Comparison of ENCODE assay signal across 10 cellular contexts in the genomic region with DNA sequence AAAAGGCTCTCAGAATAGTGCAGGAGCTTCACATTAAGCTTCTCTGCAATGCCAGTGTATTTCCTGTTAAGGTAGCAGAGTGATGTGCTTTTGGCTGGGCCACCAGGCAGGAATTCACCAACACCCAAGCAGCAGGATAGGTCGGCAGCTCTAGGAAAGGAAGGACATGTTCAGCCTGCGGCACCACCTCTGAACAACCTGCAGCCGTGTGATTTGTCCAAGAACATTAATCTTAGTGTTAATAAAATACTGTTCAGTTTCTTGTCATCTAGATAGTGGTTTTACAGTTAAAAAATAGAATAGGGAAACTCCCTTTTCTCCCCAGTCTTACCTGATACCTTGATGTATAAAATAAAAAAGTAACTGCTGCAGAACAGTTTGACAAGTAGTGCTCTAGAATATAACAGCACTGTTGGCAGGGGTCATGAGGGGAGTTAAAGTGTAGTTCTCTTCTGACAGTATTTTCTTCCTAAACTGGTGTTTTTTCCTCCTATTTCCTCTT. TPM values are rescaled to one million over a fixed set of nuclear protein-coding genes. Genes with fewer than 3 reads are reported as not detected.
DNase-seq lines count a peak whose midpoint lies in the region; ATAC-seq and TF ChIP-seq lines count a peak whose summit lies in the region.
"Had no signal": no experiment of that assay in that cellular context is flagged by ENCODE, and none has a peak within 500 bp of the region (broad histone marks: within the 10 kb centered on the region; RNA-seq: fewer than 3 reads in every experiment).

No MANE protein-coding gene starts in this region.

- no peaks in the 10 kb centered on the region for H3K27me3 ChIP-seq in left lung

- H3K36me3 ChIP-seq in left lung = no peaks in the 10 kb centered on the region

- H3K36me3 Mint-ChIP-seq in T-cell = peaks cover 27% of the 10 kb centered on the region

- H3K9me3 Mint-ChIP-seq in T-cell = no peaks in the 10 kb centered on the region

- TF ChIP-seq CTCF in left lung (IDR thresholded peaks at IDR 0.05) = no peak

- CTCF ChIA-PET in T-cell (lab: Charles Lee) = no interaction called here

- H3K4me3 ChIP-seq in left lung = no peak overlapping the region

- ATAC-seq in GM18502 (IDR thresholded peaks at IDR 0.05; ENCODE audit: poor library complexity, unreplicated experiment) = peak; percentile 51
- ATAC-seq in GM21447 (IDR thresholded peaks at IDR 0.05; ENCODE audit: unreplicated experiment) = peak; percentile 54
- ATAC-seq in T-cell (replicated peaks in 1 of 4) = peak in 2 of 4 experiments; percentile 69 to 75
- ATAC-seq in left lobe of liver = no peak
- no peak for ATAC-seq in left lung

- peaks cover 86 to 90% (median 87%) of the 10 kb centered on the region in 3 donors for H3K4me1 Mint-ChIP-seq in T-cell

- H3K9me3 ChIP-seq in left lung = no peaks in the 10 kb centered on the region

- no peak overlapping the region for H3K27ac ChIP-seq in left lung

- intact Hi-C loops in left lung (cut with DNase I) = no loop called here

- no peaks in the 10 kb centered on the region for H3K27me3 Mint-ChIP-seq in T-cell

- DNase-seq in T-cell = no peak
- DNase-seq in kidney tubule cell (ENCODE audit: low spot score) = peak; percentile 33
- no peak for DNase-seq in hippocampal formation (lab: John Stamatoyannopoulos, UW)
- DNase-seq in GM03348 (ENCODE audit: low spot score) = no peak
- no peak for DNase-seq in left lobe of liver (ENCODE audit: low spot score)
- DNase-seq in left lung = no peak
- DNase-seq: Karpas-422, small intestine had no signal

- peak overlapping the region in 1 of 3 donors; percentile 34 for H3K4me3 Mint-ChIP-seq in T-cell

- POLR2A ChIA-PET in T-cell (lab: Charles Lee) = interaction anchor here in 1 of 2 donors (0.6 to 0.9 kb wide), 2 partner anchors 8 to 36 kb away, joined by 3 read pairs; no protein-coding TSS in a partner anchor

- H3K4me1 ChIP-seq in left lung = peaks cover 0 to 31% of the 10 kb centered on the region in 2 donors

- peak overlapping the region; percentile 9 to 11 for H3K27ac Mint-ChIP-seq in T-cell

RNA-seq across cellular contexts. Expression of gene ZNF292, which starts 18.8 kb away (rescaled TPM):
- total RNA-seq in T-cell (10 to 100 TPM; 57.7 to 81.5 (median 66.1) TPM), left lobe of liver (12.9 TPM), left lung (10 to 100 TPM; 25.2 to 29.1 TPM)

Comparison
In these comparisons a context has a peak if more than half of its experiments do, and no peak if none do; other contexts are left out.
1. ATAC-seq: peak in GM18502 (single experiment) and GM21447 (single experiment); none in left lobe of liver (single experiment) and left lung (single experiment).